ENCODE assay signal across 1 cellular context in genomic region chr2:218010838-218011616, GRCh38.
TF ChIP-seq lines count a peak whose summit lies in the region.

No MANE protein-coding gene starts in this region.

TF ChIP-seq in IMR-90, 13 proteins besides CTCF, POLR2A, EP300 and RAD21 (continued from another document):
- TF ChIP-seq, protein P1, sequence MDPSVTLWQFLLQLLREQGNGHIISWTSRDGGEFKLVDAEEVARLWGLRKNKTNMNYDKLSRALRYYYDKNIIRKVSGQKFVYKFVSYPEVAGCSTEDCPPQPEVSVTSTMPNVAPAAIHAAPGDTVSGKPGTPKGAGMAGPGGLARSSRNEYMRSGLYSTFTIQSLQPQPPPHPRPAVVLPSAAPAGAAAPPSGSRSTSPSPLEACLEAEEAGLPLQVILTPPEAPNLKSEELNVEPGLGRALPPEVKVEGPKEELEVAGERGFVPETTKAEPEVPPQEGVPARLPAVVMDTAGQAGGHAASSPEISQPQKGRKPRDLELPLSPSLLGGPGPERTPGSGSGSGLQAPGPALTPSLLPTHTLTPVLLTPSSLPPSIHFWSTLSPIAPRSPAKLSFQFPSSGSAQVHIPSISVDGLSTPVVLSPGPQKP (IDR thresholded peaks at IDR 0.05; ENCODE audit: borderline replicate concordance, low read depth, low read length): no peak
- TF ChIP-seq FOS (IDR thresholded peaks at IDR 0.05; ENCODE audit: low read depth, low read length): no peak
- no peak for TF ChIP-seq USF2 (IDR thresholded peaks at IDR 0.05; ENCODE audit: low read depth, low read length)
- TF ChIP-seq NFE2L2 (IDR thresholded peaks at IDR 0.05; ENCODE audit: low read depth, low read length): no peak
- no peak for TF ChIP-seq CEBPB (IDR thresholded peaks at IDR 0.05; ENCODE audit: low read depth, low read length)
